In the genomic region with DNA sequence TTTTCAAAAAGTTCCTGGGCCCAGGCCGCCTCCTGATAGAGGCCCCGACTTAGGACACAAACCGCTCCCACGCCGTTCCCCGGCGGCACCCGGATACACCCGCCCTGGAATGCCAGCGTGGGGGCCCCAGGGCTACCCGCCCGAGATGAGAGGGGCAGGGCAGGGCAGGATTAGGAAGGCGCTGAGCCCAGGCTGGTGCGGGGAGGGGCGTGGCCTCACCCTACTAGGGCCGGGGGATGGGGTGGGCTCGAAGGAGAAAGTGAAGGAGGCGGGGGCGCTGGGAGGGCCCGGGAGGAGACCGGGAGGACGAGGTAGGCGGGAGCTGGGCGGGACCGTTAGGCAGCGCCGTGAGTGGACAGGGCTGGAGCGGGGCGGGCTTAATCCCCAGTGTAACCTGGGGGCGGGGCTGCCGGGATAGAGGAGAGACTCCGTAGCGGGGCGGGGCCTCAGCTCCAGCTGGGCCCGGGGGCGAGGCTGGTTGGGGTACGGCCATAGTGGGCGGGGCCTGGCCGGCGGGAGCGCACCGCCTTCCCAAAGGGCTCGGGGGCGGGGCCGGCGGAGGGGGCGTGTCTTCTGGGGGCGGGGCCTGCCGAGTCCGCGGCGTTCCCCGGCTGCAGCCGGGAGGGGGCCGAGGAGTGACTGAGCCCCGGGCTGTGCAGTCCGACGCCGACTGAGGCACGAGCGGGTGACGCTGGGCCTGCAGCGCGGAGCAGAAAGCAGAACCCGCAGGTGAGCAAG, we compare ENCODE assay signal across 8 cellular contexts. TPM values are rescaled to one million over a fixed set of nuclear protein-coding genes. Genes with fewer than 3 reads are reported as not detected.
DNase-seq lines count a peak whose midpoint lies in the region; ATAC-seq lines count a peak whose summit lies in the region.

A gene with protein sequence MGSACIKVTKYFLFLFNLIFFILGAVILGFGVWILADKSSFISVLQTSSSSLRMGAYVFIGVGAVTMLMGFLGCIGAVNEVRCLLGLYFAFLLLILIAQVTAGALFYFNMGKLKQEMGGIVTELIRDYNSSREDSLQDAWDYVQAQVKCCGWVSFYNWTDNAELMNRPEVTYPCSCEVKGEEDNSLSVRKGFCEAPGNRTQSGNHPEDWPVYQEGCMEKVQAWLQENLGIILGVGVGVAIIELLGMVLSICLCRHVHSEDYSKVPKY (plus strand): TSS at position 656 of the 738 bp plus-strand sequence. CDS start 29,000 bp downstream, outside the sequence.

- H3K9me3 Mint-ChIP-seq in IgD-negative memory B cell: no peaks in the 10 kb centered on the region

- peaks cover 32 to 47% (median 41%) of the 10 kb centered on the region in 3 donors for H3K4me1 Mint-ChIP-seq in IgD-negative memory B cell

- H3K27ac Mint-ChIP-seq in IgD-negative memory B cell: peak within 1 kb of the TSS; percentile 90 to 99 (median 91)

- H3K27me3 Mint-ChIP-seq in IgD-negative memory B cell: no peaks in the 10 kb centered on the region

- H3K4me3 Mint-ChIP-seq in IgD-negative memory B cell: peak within 1 kb of the TSS; percentile 94 to 98 (median 96)

- H3K36me3 Mint-ChIP-seq in IgD-negative memory B cell: peaks cover 3% of the 10 kb centered on the region

- H3K27ac ChIP-seq in epithelial cell of prostate: peak within 1 kb of the TSS; percentile 99

- ATAC-seq in GM21529 (IDR thresholded peaks at IDR 0.05; ENCODE audit: unreplicated experiment): peak; percentile 71

- DNase-seq in DMS153 treated with DMSO at 0.1 percent for 48 hours (lab: John Stamatoyannopoulos, UW; ENCODE audit: unreplicated experiment) (peak; percentile 98), OCI-M1 (lab: John Stamatoyannopoulos, UW) (peak; percentile 99), activated T-cell treated with anti-CD3 and anti-CD28 coated beads for 4 hours (peak; percentile 97), epithelial cell of prostate (ENCODE audit: low read depth, low spot score) (peak; percentile 89), mucosa of gallbladder (ENCODE audit: low spot score) (peak; percentile 100)
- peak; percentile 95 to 96 for DNase-seq in stimulated activated CD8-positive, alpha-beta memory T cell treated with anti-CD3 and anti-CD28 coated beads, Interleukin-4, amount 100 ng/mL, for 4 hours (ENCODE audit: low read depth in 2 of 2, low spot score in 1 of 2)

RNA-seq across cellular contexts. Expression of the gene that starts here (rescaled TPM):
- 544 TPM for polyA plus RNA-seq in IgD-negative memory B cell
- 152 TPM for total RNA-seq in mucosa of gallbladder

Comparison
In these comparisons a context has a peak if more than half of its experiments do, and no peak if none do; other contexts are left out.
1. Peak in every context shown above with its lines: DNase-seq, ATAC-seq and H3K27ac ChIP-seq.